Comparison of ENCODE assay signal across 19 cellular contexts in the genomic region with DNA sequence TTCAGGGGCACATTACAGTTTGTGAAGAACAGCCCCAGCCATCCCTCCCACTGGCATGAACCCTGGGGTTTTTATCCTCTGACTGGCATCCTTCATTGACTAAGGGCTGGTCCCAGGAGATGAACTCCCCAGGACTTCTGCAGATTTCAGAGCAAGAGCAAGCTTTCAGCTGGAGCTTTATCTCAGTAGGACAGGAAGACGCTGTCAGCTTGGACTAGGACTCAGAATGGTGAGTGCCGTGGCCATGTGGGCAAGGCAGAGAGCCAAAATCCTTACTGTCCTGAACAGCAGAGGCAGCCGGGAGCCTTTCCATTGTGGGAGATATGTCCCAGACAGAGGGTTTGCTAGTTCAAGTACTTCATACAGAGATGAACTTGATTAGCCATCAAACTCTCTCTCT. TPM values are rescaled to one million over a fixed set of nuclear protein-coding genes. Genes with fewer than 3 reads are reported as not detected.
DNase-seq lines count a peak whose midpoint lies in the region; ATAC-seq, FAIRE-seq and TF ChIP-seq lines count a peak whose summit lies in the region.
"Had no signal": no experiment of that assay in that cellular context is flagged by ENCODE, and none has a peak within 500 bp of the region (broad histone marks: within the 10 kb centered on the region; RNA-seq: fewer than 3 reads in every experiment).

No MANE protein-coding gene starts in this region.

- H3K4me3 Mint-ChIP-seq in HFFc6 = no peak overlapping the region
- no peak overlapping the region for H3K4me3 Mint-ChIP-seq in activated CD4-positive, alpha-beta memory T cell treated with anti-CD3 and anti-CD28 coated beads for 36 hours
- H3K4me3 Mint-ChIP-seq: activated naive CD4-positive, alpha-beta T cell treated with anti-CD3 and anti-CD28 coated beads, Interleukin-2, amount 10 ng/mL, durations not matched to agents 7 days and 5 days; H9 had no signal

- FAIRE-seq in kidney (lab: Jason Lieb, UNC) = no peak
- FAIRE-seq: GM18507 had no signal

- no peaks in the 10 kb centered on the region for H3K9me3 Mint-ChIP-seq in HFFc6
- peaks cover 4% of the 10 kb centered on the region for H3K9me3 Mint-ChIP-seq in activated CD4-positive, alpha-beta memory T cell treated with anti-CD3 and anti-CD28 coated beads for 36 hours
- H3K9me3 Mint-ChIP-seq: activated naive CD4-positive, alpha-beta T cell treated with anti-CD3 and anti-CD28 coated beads, Interleukin-2, amount 10 ng/mL, durations not matched to agents 7 days and 5 days had no signal

- H3K4me1 ChIP-seq in BE2C (no peaks in the 10 kb centered on the region), kidney (ENCODE audit: control insufficient read depth in 1 of 2, insufficient read depth in 1 of 2, low read depth in 1 of 2, low read length in 2 of 2) (no peaks in the 10 kb centered on the region)
- H3K4me1 ChIP-seq: colonic mucosa had no signal

- no peak for TF ChIP-seq CTCF in BE2C (IDR thresholded peaks at IDR 0.05; ENCODE audit: low read depth, low read length)
- TF ChIP-seq CTCF in HFFc6 (IDR thresholded peaks at IDR 0.05) = no peak
- TF ChIP-seq CTCF in astrocyte of the spinal cord (IDR thresholded peaks at IDR 0.05; ENCODE audit: low read depth, low read length) = no peak
- TF ChIP-seq CTCF in kidney (IDR thresholded peaks at IDR 0.05; ENCODE audit: borderline replicate concordance, extremely low read depth, insufficient read depth) = no peak

- H3K27ac Mint-ChIP-seq in HFFc6 = no peak overlapping the region
- no peak overlapping the region for H3K27ac Mint-ChIP-seq in activated CD4-positive, alpha-beta memory T cell treated with anti-CD3 and anti-CD28 coated beads for 36 hours
- H3K27ac Mint-ChIP-seq: activated naive CD4-positive, alpha-beta T cell treated with anti-CD3 and anti-CD28 coated beads, Interleukin-2, amount 10 ng/mL, durations not matched to agents 7 days and 5 days; H9 had no signal

- ATAC-seq in GM21515 (IDR thresholded peaks at IDR 0.05; ENCODE audit: unreplicated experiment) = no peak
- ATAC-seq in HG02973 (IDR thresholded peaks at IDR 0.05; ENCODE audit: unreplicated experiment) = no peak

- intact Hi-C loops in kidney (cut with DNase I) = no loop called here
- intact Hi-C loops in activated CD4-positive, alpha-beta memory T cell treated with anti-CD3 and anti-CD28 coated beads for 36 hours (cut with micrococcal nuclease) = no loop called here

- no peaks in the 10 kb centered on the region for H3K36me3 ChIP-seq in BE2C
- H3K36me3 ChIP-seq in kidney (ENCODE audit: control insufficient read depth in 1 of 2, insufficient read depth in 2 of 2, low read length in 2 of 2) = no peaks in the 10 kb centered on the region
- H3K36me3 ChIP-seq: colonic mucosa, Peyer's patch had no signal

- DNase-seq in BE2C (peak; percentile 53), HFFc6 (peak; percentile 30), astrocyte of the spinal cord (ENCODE audit: low read depth, low spot score) (peak; percentile 34), kidney (peak; percentile 62), COR-L47 (lab: John Stamatoyannopoulos, UW) (no peak)
- no peak for DNase-seq in activated CD4-positive, alpha-beta memory T cell treated with anti-CD3 and anti-CD28 coated beads for 36 hours
- DNase-seq: activated naive CD4-positive, alpha-beta T cell treated with anti-CD3 and anti-CD28 coated beads, Interleukin-2, amount 10 ng/mL, durations not matched to agents 7 days and 5 days; colonic mucosa; GDM1; H9; islet precursor cell; naive B cell; NCI-H1092 treated with DMSO at 0.1 percent for 48 hours; Peyer's patch had no signal

- H3K36me3 Mint-ChIP-seq in HFFc6 (ENCODE audit: low read depth) = 0 out of 2 replicates have a peak, but pooled peaks cover 5% of the 10 kb centered on the region
- H3K36me3 Mint-ChIP-seq in activated CD4-positive, alpha-beta memory T cell treated with anti-CD3 and anti-CD28 coated beads for 36 hours = no peaks in the 10 kb centered on the region
- H3K36me3 Mint-ChIP-seq: activated naive CD4-positive, alpha-beta T cell treated with anti-CD3 and anti-CD28 coated beads, Interleukin-2, amount 10 ng/mL, durations not matched to agents 7 days and 5 days; naive B cell had no signal

- H3K9ac ChIP-seq in kidney (ENCODE audit: low read length in 2 of 2) = no peak overlapping the region

- H3K27me3 Mint-ChIP-seq in HFFc6 (ENCODE audit: insufficient read depth) = peaks cover 1% of the 10 kb centered on the region; the same call in 1 of the 2 replicates
- peaks cover 39% of the 10 kb centered on the region for H3K27me3 Mint-ChIP-seq in activated CD4-positive, alpha-beta memory T cell treated with anti-CD3 and anti-CD28 coated beads for 36 hours

- POLR2A ChIA-PET in activated CD4-positive, alpha-beta memory T cell treated with anti-CD3 and anti-CD28 coated beads for 36 hours (lab: Charles Lee) = no interaction called here

- no peaks in the 10 kb centered on the region for H3K4me1 Mint-ChIP-seq in HFFc6 (ENCODE audit: low read depth)
- peaks cover 4% of the 10 kb centered on the region for H3K4me1 Mint-ChIP-seq in activated CD4-positive, alpha-beta memory T cell treated with anti-CD3 and anti-CD28 coated beads for 36 hours (ENCODE audit: low read depth)

- in situ Hi-C loops in astrocyte of the spinal cord (cut with HindIII; ENCODE audit: low sequenced_read_pairs) = no loop called here

- H3K9me3 ChIP-seq in BE2C (no peaks in the 10 kb centered on the region), kidney (ENCODE audit: control insufficient read depth in 1 of 2, low read length in 2 of 2) (no peaks in the 10 kb centered on the region)
- H3K9me3 ChIP-seq: colonic mucosa, Peyer's patch had no signal

- no peak overlapping the region for H3K27ac ChIP-seq in kidney (ENCODE audit: low read depth in 2 of 2, low read length in 2 of 2)
- H3K27ac ChIP-seq: C4-2B, colonic mucosa, Peyer's patch had no signal

- H3K4me3 ChIP-seq in BE2C (ENCODE audit: low read depth, low read length) (no peak overlapping the region), astrocyte of the spinal cord (ENCODE audit: low read depth, low read length) (no peak overlapping the region), kidney (ENCODE audit: low read length in 2 of 2) (no peak overlapping the region)
- H3K4me3 ChIP-seq: colonic mucosa, Peyer's patch had no signal

- CTCF ChIA-PET in activated CD4-positive, alpha-beta memory T cell treated with anti-CD3 and anti-CD28 coated beads for 36 hours (lab: Charles Lee) = no interaction called here

- no peaks in the 10 kb centered on the region for H3K27me3 ChIP-seq in BE2C

RNA-seq across cellular contexts. Expression of a gene that starts 3.2 kb away (rescaled TPM):
- not detected for polyA plus RNA-seq in BE2C (2012; ENCODE audit: insufficient read depth, insufficient read length, low read depth)
- not detected for total RNA-seq in HFFc6 (2021; fragmentation: NEBNext Ultra II Directional; extraction: Animal tissue kit (Norgen Biotek cat#: 25700))
- not detected for total RNA-seq in kidney
- 2.2 TPM for polyA plus RNA-seq in kidney (ENCODE audit: insufficient read depth, low read depth, low replicate concordance)
- total RNA-seq in activated CD4-positive, alpha-beta memory T cell treated with anti-CD3 and anti-CD28 coated beads for 36 hours = not detected
- total RNA-seq: colonic mucosa, fibroblast of villous mesenchyme, H9 had no signal

Comparison
In these comparisons a context has a peak if more than half of its experiments do, and no peak if none do; other contexts are left out.
1. DNase-seq: peak in BE2C (single experiment), HFFc6 (single experiment), astrocyte of the spinal cord (single experiment) and kidney (single experiment); none in COR-L47 (single experiment) and activated CD4-positive, alpha-beta memory T cell treated with anti-CD3 and anti-CD28 coated beads for 36 hours (single experiment).